ENCODE assay signal across 19 cellular contexts in the genomic region with DNA sequence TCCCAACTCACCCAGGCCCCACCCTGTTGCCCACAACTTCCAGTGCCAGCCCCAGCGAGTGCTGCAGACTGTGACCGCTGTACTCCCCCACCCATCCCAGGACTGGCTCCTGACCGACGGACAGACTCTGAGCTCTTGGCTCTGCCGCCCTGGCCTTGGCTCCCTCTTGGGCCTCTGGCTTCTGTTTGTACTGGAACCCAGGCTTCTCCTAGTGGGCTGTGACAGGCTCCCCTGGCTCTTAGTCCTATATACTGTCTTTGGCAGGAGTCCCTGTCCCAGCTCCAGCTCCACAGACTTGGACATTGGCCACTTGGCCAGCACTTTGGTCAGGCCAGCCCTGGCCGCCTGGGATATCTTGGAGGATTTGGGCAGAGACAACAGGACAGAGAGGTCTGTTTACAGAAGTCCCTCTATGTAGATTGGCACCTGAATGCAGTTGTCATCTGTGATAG. TPM values are rescaled to one million over a fixed set of nuclear protein-coding genes. Genes with fewer than 3 reads are reported as not detected.
DNase-seq lines count a peak whose midpoint lies in the region; ATAC-seq and TF ChIP-seq lines count a peak whose summit lies in the region.
"Had no signal": no experiment of that assay in that cellular context is flagged by ENCODE, and none has a peak within 500 bp of the region (broad histone marks: within the 10 kb centered on the region; RNA-seq: fewer than 3 reads in every experiment).

No MANE protein-coding gene starts in this region.

- ATAC-seq in left lobe of liver (peak; percentile 93), sciatic nerve (peak; percentile 24), GM21515 (IDR thresholded peaks at IDR 0.05; ENCODE audit: unreplicated experiment) (no peak)
- no peak for ATAC-seq in activated CD8-positive, alpha-beta T cell treated with anti-CD3 and anti-CD28 coated beads, Interleukin-2, amount 10 ng/mL, durations not matched to agents 7 days and 5 days
- ATAC-seq: Panc1 had no signal

- POLR2A ChIA-PET in activated CD8-positive, alpha-beta T cell treated with anti-CD3 and anti-CD28 coated beads, Interleukin-2, amount 10 ng/mL, durations not matched to agents 7 days and 5 days (lab: Charles Lee): no interaction called here

- H3K27me3 Mint-ChIP-seq in H9 (ENCODE audit: low read depth) (no peaks in the 10 kb centered on the region), chondrocyte (ENCODE audit: low read depth) (peaks cover 45% of the 10 kb centered on the region)
- H3K27me3 Mint-ChIP-seq in activated CD8-positive, alpha-beta T cell treated with anti-CD3 and anti-CD28 coated beads, Interleukin-2, amount 10 ng/mL, durations not matched to agents 7 days and 5 days (ENCODE audit: low read depth): peaks cover 24% of the 10 kb centered on the region

- no peak overlapping the region for H3K4ac ChIP-seq in H9 (ENCODE audit: low read depth, low read length)

- no peak overlapping the region for H3K9ac ChIP-seq in H9 (ENCODE audit: extremely low read depth, insufficient read length, low read length)
- H3K9ac ChIP-seq: GM23248 had no signal

- H2BK20ac ChIP-seq in H9 (ENCODE audit: low read depth, low read length, poor library complexity, severe bottlenecking): no peak overlapping the region

- H3K23ac ChIP-seq in H9 (ENCODE audit: insufficient read length, low read depth, low read length): no peak overlapping the region

- TF ChIP-seq CTCF in H9 (conservative IDR thresholded peaks at IDR 0.05) (no peak), chondrocyte (IDR thresholded peaks at IDR 0.05) (no peak), GM10266 (IDR thresholded peaks at IDR 0.05; ENCODE audit: control insufficient read depth, insufficient read depth, low read depth, missing control alignments) (no peak)

- no peaks in the 10 kb centered on the region for H3K9me3 Mint-ChIP-seq in H9
- H3K9me3 Mint-ChIP-seq in chondrocyte (ENCODE audit: low read depth): peaks cover 2% of the 10 kb centered on the region
- H3K9me3 Mint-ChIP-seq in activated CD8-positive, alpha-beta T cell treated with anti-CD3 and anti-CD28 coated beads, Interleukin-2, amount 10 ng/mL, durations not matched to agents 7 days and 5 days (ENCODE audit: insufficient read depth): no peaks in the 10 kb centered on the region
- H3K9me3 Mint-ChIP-seq: activated CD4-positive, alpha-beta memory T cell treated with anti-CD3 and anti-CD28 coated beads for 36 hours; activated T-helper 1 cell treated with anti-CD3 and anti-CD28 coated beads, Interleukin-12 subunit alpha, Interleukin-12 subunit beta, Interleukin-2, Interleukin-4 antibody, amounts not matched to agents 30 ng/mL and 10 ng/mL and 1 ng/mL, durations not matched to agents 14 hours and 24 hours and 36 hours; CD8-positive, alpha-beta memory T cell had no signal

- peaks cover 3% of the 10 kb centered on the region for H3K79me1 ChIP-seq in H9 (ENCODE audit: insufficient read depth, low read depth, low read length, poor library complexity, severe bottlenecking)

- no peak overlapping the region for H3K4me2 ChIP-seq in H9 (ENCODE audit: insufficient read depth, insufficient read length, low read length)

- H2AK5ac ChIP-seq in H9 (ENCODE audit: insufficient read length, low read length): no peak overlapping the region

- H2BK15ac ChIP-seq in H9 (ENCODE audit: low read depth, low read length): no peak overlapping the region

- H3K27ac Mint-ChIP-seq in H9 (peak overlapping the region; percentile 23 to 72 (median 45); a peak in 6 of 7 replicates), chondrocyte (ENCODE audit: unreplicated experiment) (peak overlapping the region; percentile 30)
- H3K27ac Mint-ChIP-seq in activated CD8-positive, alpha-beta T cell treated with anti-CD3 and anti-CD28 coated beads, Interleukin-2, amount 10 ng/mL, durations not matched to agents 7 days and 5 days: no peak overlapping the region
- H3K27ac Mint-ChIP-seq: activated CD4-positive, alpha-beta memory T cell treated with anti-CD3 and anti-CD28 coated beads for 36 hours; activated T-helper 1 cell treated with anti-CD3 and anti-CD28 coated beads, Interleukin-12 subunit alpha, Interleukin-12 subunit beta, Interleukin-2, Interleukin-4 antibody, amounts not matched to agents 30 ng/mL and 10 ng/mL and 1 ng/mL, durations not matched to agents 14 hours and 24 hours and 36 hours; CD8-positive, alpha-beta memory T cell had no signal

- H3K23me2 ChIP-seq in H9 (ENCODE audit: insufficient read length, low read depth, low read length, poor library complexity, severe bottlenecking): no peaks in the 10 kb centered on the region

- no peak overlapping the region for H3T11ph ChIP-seq in H9 (ENCODE audit: low read length)

- no peak overlapping the region for H2BK5ac ChIP-seq in H9 (ENCODE audit: insufficient read length, low read length)

- CTCF ChIA-PET in activated CD8-positive, alpha-beta T cell treated with anti-CD3 and anti-CD28 coated beads, Interleukin-2, amount 10 ng/mL, durations not matched to agents 7 days and 5 days (lab: Charles Lee): interaction anchor here (0.9 kb wide), 1 partner anchor 8 kb away, joined by 3 read pairs; no protein-coding TSS in a partner anchor

- no peaks in the 10 kb centered on the region for H3K27me3 ChIP-seq in H9 (ENCODE audit: insufficient read depth, low read length)

- no peak overlapping the region for H4K91ac ChIP-seq in H9 (ENCODE audit: insufficient read length, low read depth, low read length)

- no peak overlapping the region for H2BK12ac ChIP-seq in H9 (ENCODE audit: insufficient read length, low read depth, low read length)

- H4K5ac ChIP-seq in H9 (ENCODE audit: insufficient read length, low read depth, low read length): no peak overlapping the region

- DNase-seq in H9 (no peak), chondrocyte (ENCODE audit: low spot score) (no peak), left lobe of liver (ENCODE audit: low spot score) (peak; percentile 90), sciatic nerve (ENCODE audit: low spot score) (no peak), GM10266 (ENCODE audit: extremely low spot score) (no peak), AG20443 (ENCODE audit: low spot score) (no peak)
- no peak for DNase-seq in activated CD8-positive, alpha-beta T cell treated with anti-CD3 and anti-CD28 coated beads, Interleukin-2, amount 10 ng/mL, durations not matched to agents 7 days and 5 days
- DNase-seq: activated CD4-positive, alpha-beta memory T cell treated with anti-CD3 and anti-CD28 coated beads for 36 hours; CD8-positive, alpha-beta memory T cell; GM23248; NCI-H748 treated with DMSO at 0.1 percent for 48 hours; stimulated activated CD4-positive, alpha-beta T cell treated with anti-CD3 and anti-CD28 coated beads, Interleukin-4, amount 100 ng/mL, for 1 hour; stimulated activated CD8-positive, alpha-beta memory T cell treated with anti-CD3 and anti-CD28 coated beads, Interleukin-4, amount 100 ng/mL, for 48 hours had no signal

- H3K14ac ChIP-seq in H9 (ENCODE audit: insufficient read depth, low read length): no peak overlapping the region

- H3K9me3 ChIP-seq in H9 (ENCODE audit: control insufficient read depth, low read depth, low read length): no peaks in the 10 kb centered on the region

- no peak overlapping the region for H2AFZ ChIP-seq in H9 (ENCODE audit: low read length)
- H2AFZ ChIP-seq: GM23248 had no signal

- no peaks in the 10 kb centered on the region for H3K79me2 ChIP-seq in H9 (ENCODE audit: insufficient read depth, low read length)

- H3K4me3 Mint-ChIP-seq in H9 (no peak overlapping the region), chondrocyte (ENCODE audit: unreplicated experiment) (no peak overlapping the region)
- no peak overlapping the region for H3K4me3 Mint-ChIP-seq in activated CD8-positive, alpha-beta T cell treated with anti-CD3 and anti-CD28 coated beads, Interleukin-2, amount 10 ng/mL, durations not matched to agents 7 days and 5 days
- H3K4me3 Mint-ChIP-seq: activated CD4-positive, alpha-beta memory T cell treated with anti-CD3 and anti-CD28 coated beads for 36 hours; activated T-helper 1 cell treated with anti-CD3 and anti-CD28 coated beads, Interleukin-12 subunit alpha, Interleukin-12 subunit beta, Interleukin-2, Interleukin-4 antibody, amounts not matched to agents 30 ng/mL and 10 ng/mL and 1 ng/mL, durations not matched to agents 14 hours and 24 hours and 36 hours; CD8-positive, alpha-beta memory T cell had no signal

- peak overlapping the region; percentile 71 for H3K18ac ChIP-seq in H9 (ENCODE audit: insufficient read length, low read depth, low read length)

- H3K27ac ChIP-seq in H9 (ENCODE audit: insufficient read length, low read depth, low read length): no peak overlapping the region
- H3K27ac ChIP-seq: epithelial cell of prostate, GM23248 had no signal

- intact Hi-C loops in sciatic nerve (cut with DNase I): no loop called here

- peaks cover 59 to 64% of the 10 kb centered on the region in 2 experiments for H3K4me1 Mint-ChIP-seq in H9
- H3K4me1 Mint-ChIP-seq in chondrocyte (ENCODE audit: low read depth): peaks cover 18% of the 10 kb centered on the region
- no peaks in the 10 kb centered on the region for H3K4me1 Mint-ChIP-seq in activated CD8-positive, alpha-beta T cell treated with anti-CD3 and anti-CD28 coated beads, Interleukin-2, amount 10 ng/mL, durations not matched to agents 7 days and 5 days (ENCODE audit: low read depth)
- H3K4me1 Mint-ChIP-seq: CD8-positive, alpha-beta memory T cell had no signal

- H3K4me1 ChIP-seq in H9 (ENCODE audit: insufficient read depth, low read length): peaks cover 22% of the 10 kb centered on the region; the same call in 1 of the 2 replicates

- H3K56ac ChIP-seq in H9 (ENCODE audit: insufficient read length, low read depth, low read length): no peak overlapping the region

- H2BK120ac ChIP-seq in H9 (ENCODE audit: low read depth, low read length, poor library complexity, severe bottlenecking): no peak overlapping the region

- no peak overlapping the region for H4K8ac ChIP-seq in H9 (replicated peaks; ENCODE audit: insufficient read length, low read depth, low read length)

- H4K20me1 ChIP-seq in H9 (ENCODE audit: control insufficient read depth, insufficient read depth, insufficient read length): no peaks in the 10 kb centered on the region

- no CpG with 5 or more reads among the region's 6 CpGs for WGBS in H9 (ENCODE audit: extremely low coverage, insufficient read length, low lambda C conversion rate)

- H3K36me3 Mint-ChIP-seq in H9 (ENCODE audit: insufficient read depth in 1 of 3, low read depth in 3 of 3): peaks cover 3 to 16% (median 13%) of the 10 kb centered on the region in 3 experiments
- peaks cover 1% of the 10 kb centered on the region for H3K36me3 Mint-ChIP-seq in chondrocyte (ENCODE audit: low read depth)
- no peaks in the 10 kb centered on the region for H3K36me3 Mint-ChIP-seq in activated CD8-positive, alpha-beta T cell treated with anti-CD3 and anti-CD28 coated beads, Interleukin-2, amount 10 ng/mL, durations not matched to agents 7 days and 5 days (ENCODE audit: low read depth)
- H3K36me3 Mint-ChIP-seq: activated CD4-positive, alpha-beta memory T cell treated with anti-CD3 and anti-CD28 coated beads for 36 hours; CD8-positive, alpha-beta memory T cell had no signal

RNA-seq across cellular contexts. Expression of gene ACOXL, which starts 41.1 kb away (rescaled TPM):
- total RNA-seq in H9 (2021) (33.3 and 37.6 TPM in 2 replicates), chondrocyte (not detected in 3 replicates), left lobe of liver (not detected), sciatic nerve (not detected)
- total RNA-seq in activated CD8-positive, alpha-beta T cell treated with anti-CD3 and anti-CD28 coated beads, Interleukin-2, amount 10 ng/mL, durations not matched to agents 7 days and 5 days: not detected
- total RNA-seq: Daoy, GM23248, HT1080 had no signal

Comparison
In these comparisons a context has a peak if more than half of its experiments do, and no peak if none do; other contexts are left out.
1. ATAC-seq: peak in left lobe of liver (single experiment) and sciatic nerve (single experiment); none in activated CD8-positive, alpha-beta T cell treated with anti-CD3 and anti-CD28 coated beads, Interleukin-2, amount 10 ng/mL, durations not matched to agents 7 days and 5 days (single experiment) and GM21515 (single experiment).
2. RNA of gene ACOXL, which starts 41.1 kb away (total RNA-seq): 33.3 to 37.6 TPM in H9; not detected in sciatic nerve (single experiment), not detected in activated CD8-positive, alpha-beta T cell treated with anti-CD3 and anti-CD28 coated beads, Interleukin-2, amount 10 ng/mL, durations not matched to agents 7 days and 5 days, not detected in left lobe of liver (single experiment) and not detected in chondrocyte; every median in the first group is over 10 times any median in the second.